In genomic region chr17:16048797-16049449, GRCh38 we compare ENCODE assay signal across 28 cellular contexts.
"Had no signal": no experiment of that assay in that cellular context is flagged by ENCODE, and none has a peak within 500 bp of the region (broad histone marks: within the 10 kb centered on the region; RNA-seq: fewer than 3 reads in every experiment).

No MANE protein-coding gene starts in this region.

- FAIRE-seq: islet of Langerhans, urothelium cell line had no signal

- H3K4me1 ChIP-seq: gastrocnemius medialis had no signal

- H3K9me3 Mint-ChIP-seq: activated CD4-positive, alpha-beta T cell treated with anti-CD3 and anti-CD28 coated beads, Interleukin-2, amount 10 ng/mL, durations not matched to agents 24 days and 14 days; activated CD8-positive, alpha-beta T cell treated with anti-CD3 and anti-CD28 coated beads for 36 hours; activated T-cell treated with anti-CD3 and anti-CD28 coated beads, Interleukin-2, amount 50 U/mL, for 4 hours; activated T-helper 17 cell treated with anti-CD3 and anti-CD28 coated beads, Interleukin-2, amount 50 U/mL, for 72 hours; naive B cell; stimulated activated naive CD8-positive, alpha-beta T cell treated with anti-CD3 and anti-CD28 coated beads, Interleukin-15, Interleukin-2, amounts not matched to agents 100 ng/mL and 50 ng/mL, for 24 hours; T-helper 1 cell treated with Interleukin-12 subunit alpha and Interleukin-12 subunit beta and Interleukin-4 antibody, amounts not matched to agents 30 μg/mL and 1 μg/mL, for 36 hours had no signal

- H3K4me3 Mint-ChIP-seq: activated CD4-positive, alpha-beta T cell treated with anti-CD3 and anti-CD28 coated beads, Interleukin-2, amount 10 ng/mL, durations not matched to agents 24 days and 14 days; activated CD8-positive, alpha-beta T cell treated with anti-CD3 and anti-CD28 coated beads for 36 hours; activated T-cell treated with anti-CD3 and anti-CD28 coated beads, Interleukin-2, amount 50 U/mL, for 4 hours; activated T-helper 17 cell treated with anti-CD3 and anti-CD28 coated beads, Interleukin-2, amount 50 U/mL, for 72 hours; naive B cell; stimulated activated naive CD8-positive, alpha-beta T cell treated with anti-CD3 and anti-CD28 coated beads, Interleukin-15, Interleukin-2, amounts not matched to agents 100 ng/mL and 50 ng/mL, for 24 hours; T-helper 1 cell treated with Interleukin-12 subunit alpha and Interleukin-12 subunit beta and Interleukin-4 antibody, amounts not matched to agents 30 μg/mL and 1 μg/mL, for 36 hours had no signal

- H3K27ac ChIP-seq: cardiac muscle cell, coronary artery, gastrocnemius medialis, thoracic aorta, WERI-Rb-1 had no signal

- H3K27ac Mint-ChIP-seq: activated CD8-positive, alpha-beta T cell treated with anti-CD3 and anti-CD28 coated beads for 36 hours; activated T-helper 17 cell treated with anti-CD3 and anti-CD28 coated beads, Interleukin-2, amount 50 U/mL, for 72 hours; stimulated activated naive CD8-positive, alpha-beta T cell treated with anti-CD3 and anti-CD28 coated beads, Interleukin-15, Interleukin-2, amounts not matched to agents 100 ng/mL and 50 ng/mL, for 24 hours; T-helper 1 cell treated with Interleukin-12 subunit alpha and Interleukin-12 subunit beta and Interleukin-4 antibody, amounts not matched to agents 30 μg/mL and 1 μg/mL, for 36 hours had no signal

- DNase-seq: activated CD4-positive, alpha-beta T cell treated with anti-CD3 and anti-CD28 coated beads, Interleukin-2, amount 10 ng/mL, durations not matched to agents 24 days and 14 days; activated CD4-positive, CD25-positive, alpha-beta regulatory T cell treated with anti-CD3 and anti-CD28 coated beads, Interleukin-2, amount 50 U/mL, for 72 hours; activated CD8-positive, alpha-beta T cell treated with anti-CD3 and anti-CD28 coated beads for 36 hours; activated gamma-delta T cell treated with Interleukin-2 at 50 U/mL for 16 hours; activated naive CD4-positive, alpha-beta T cell treated with anti-CD3 and anti-CD28 coated beads, Interleukin-2, amount 50 U/mL, for 16 hours; activated T-cell treated with anti-CD3 and anti-CD28 coated beads, Interleukin-2, amount 50 U/mL, for 4 hours; anterior cingulate cortex; dorsolateral prefrontal cortex; effector memory CD4-positive, alpha-beta T cell; erythroblast; gastrocnemius medialis; glutamatergic neuron; left ventricle myocardium superior; mammary epithelial cell; naive B cell; stimulated activated CD4-positive, alpha-beta T cell treated with anti-CD3 and anti-CD28 coated beads, Interleukin-15, amount 100 ng/mL, for 24 hours; stimulated activated CD4-positive, alpha-beta T cell treated with anti-CD3 and anti-CD28 coated beads, Interleukin-2, amount 100 ng/mL, for 24 hours; SW 1271; T1000; WERI-Rb-1 had no signal

- H3K27me3 ChIP-seq: cardiac muscle cell, dorsolateral prefrontal cortex, gastrocnemius medialis had no signal

- H3K27me3 Mint-ChIP-seq: activated CD4-positive, alpha-beta T cell treated with anti-CD3 and anti-CD28 coated beads, Interleukin-2, amount 10 ng/mL, durations not matched to agents 24 days and 14 days; activated CD8-positive, alpha-beta T cell treated with anti-CD3 and anti-CD28 coated beads for 36 hours; activated T-helper 17 cell treated with anti-CD3 and anti-CD28 coated beads, Interleukin-2, amount 50 U/mL, for 72 hours; naive B cell; stimulated activated naive CD8-positive, alpha-beta T cell treated with anti-CD3 and anti-CD28 coated beads, Interleukin-15, Interleukin-2, amounts not matched to agents 100 ng/mL and 50 ng/mL, for 24 hours had no signal

- H3K9me3 ChIP-seq: gastrocnemius medialis, thoracic aorta had no signal

- H3K4me3 ChIP-seq: cardiac muscle cell, coronary artery, dorsolateral prefrontal cortex, gastrocnemius medialis, thoracic aorta had no signal
